ENCODE assay signal across 1 cellular context in the genomic region with DNA sequence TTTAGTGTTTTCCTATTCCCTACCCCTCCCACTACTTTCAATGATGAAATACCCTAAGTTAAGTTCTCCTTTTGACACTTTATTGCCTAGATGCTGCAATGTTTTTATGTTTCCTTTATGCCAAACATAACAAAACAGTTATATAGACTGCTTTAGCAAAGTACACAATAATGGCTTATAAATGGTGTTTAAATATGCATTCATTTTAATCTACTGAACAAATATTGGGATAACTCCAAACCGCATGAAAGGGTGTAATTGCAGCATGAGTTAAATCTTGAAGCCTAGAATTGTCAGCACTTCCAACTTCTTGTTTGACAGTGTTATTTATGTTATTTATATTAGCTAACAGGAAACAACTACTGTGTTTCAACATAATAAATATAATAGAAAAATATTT.
TF ChIP-seq lines count a peak whose summit lies in the region.

No MANE protein-coding gene starts in this region.

TF ChIP-seq in HEK293, 187 proteins besides CTCF, POLR2A, EP300 and RAD21 (continued from another document):
- TF ChIP-seq, protein P1, sequence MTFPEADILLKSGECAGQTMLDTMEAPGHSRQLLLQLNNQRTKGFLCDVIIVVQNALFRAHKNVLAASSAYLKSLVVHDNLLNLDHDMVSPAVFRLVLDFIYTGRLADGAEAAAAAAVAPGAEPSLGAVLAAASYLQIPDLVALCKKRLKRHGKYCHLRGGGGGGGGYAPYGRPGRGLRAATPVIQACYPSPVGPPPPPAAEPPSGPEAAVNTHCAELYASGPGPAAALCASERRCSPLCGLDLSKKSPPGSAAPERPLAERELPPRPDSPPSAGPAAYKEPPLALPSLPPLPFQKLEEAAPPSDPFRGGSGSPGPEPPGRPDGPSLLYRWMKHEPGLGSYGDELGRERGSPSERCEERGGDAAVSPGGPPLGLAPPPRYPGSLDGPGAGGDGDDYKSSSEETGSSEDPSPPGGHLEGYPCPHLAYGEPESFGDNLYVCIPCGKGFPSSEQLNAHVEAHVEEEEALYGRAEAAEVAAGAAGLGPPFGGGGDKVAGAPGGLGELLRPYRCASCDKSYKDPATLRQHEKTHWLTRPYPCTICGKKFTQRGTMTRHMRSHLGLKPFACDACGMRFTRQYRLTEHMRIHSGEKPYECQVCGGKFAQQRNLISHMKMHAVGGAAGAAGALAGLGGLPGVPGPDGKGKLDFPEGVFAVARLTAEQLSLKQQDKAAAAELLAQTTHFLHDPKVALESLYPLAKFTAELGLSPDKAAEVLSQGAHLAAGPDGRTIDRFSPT (tag by site-specific recombination; IDR thresholded peaks at IDR 0.05), result no peak
TF ChIP-seq in HEK293: peak in this region for 10.
